In genomic region chr5:66639036-66639435, GRCh38 we compare ENCODE assay signal across 18 cellular contexts.
"Had no signal": no experiment of that assay in that cellular context is flagged by ENCODE, and none has a peak within 500 bp of the region (broad histone marks: within the 10 kb centered on the region; RNA-seq: fewer than 3 reads in every experiment).

No MANE protein-coding gene starts in this region.

- H3K9me3 Mint-ChIP-seq: activated CD4-positive, alpha-beta T cell treated with anti-CD3 and anti-CD28 coated beads, Interleukin-2, amount 10 ng/mL, durations not matched to agents 7 days and 5 days; activated naive CD4-positive, alpha-beta T cell treated with anti-CD3 and anti-CD28 coated beads for 36 hours; activated T-cell treated with anti-CD3 and anti-CD28 coated beads, Interleukin-2, amount 50 U/mL, for 4 hours; endodermal cell had no signal

- H3K4me1 Mint-ChIP-seq: activated CD4-positive, alpha-beta T cell treated with anti-CD3 and anti-CD28 coated beads, Interleukin-2, amount 10 ng/mL, durations not matched to agents 7 days and 5 days had no signal

- H3K27ac Mint-ChIP-seq: activated CD4-positive, alpha-beta T cell treated with anti-CD3 and anti-CD28 coated beads, Interleukin-2, amount 10 ng/mL, durations not matched to agents 7 days and 5 days; activated CD8-positive, alpha-beta T cell treated with anti-CD3 and anti-CD28 coated beads, Interleukin-2, amount 10 ng/mL, durations not matched to agents 7 days and 5 days; activated naive CD4-positive, alpha-beta T cell treated with anti-CD3 and anti-CD28 coated beads for 36 hours; endodermal cell had no signal

- ATAC-seq: activated CD4-positive, CD25-positive, alpha-beta regulatory T cell treated with anti-CD3 and anti-CD28 coated beads, Interleukin-2, amount 50 U/mL, for 24 hours; activated CD8-positive, alpha-beta T cell treated with anti-CD3 and anti-CD28 coated beads, Interleukin-2, amount 10 ng/mL, durations not matched to agents 7 days and 5 days; activated T-cell treated with anti-CD3 and anti-CD28 coated beads, Interleukin-2, amount 50 U/mL, for 4 hours had no signal

- H3K4me3 Mint-ChIP-seq: activated CD4-positive, alpha-beta T cell treated with anti-CD3 and anti-CD28 coated beads, Interleukin-2, amount 10 ng/mL, durations not matched to agents 7 days and 5 days; activated CD8-positive, alpha-beta T cell treated with anti-CD3 and anti-CD28 coated beads, Interleukin-2, amount 10 ng/mL, durations not matched to agents 7 days and 5 days; activated naive CD4-positive, alpha-beta T cell treated with anti-CD3 and anti-CD28 coated beads for 36 hours; activated T-cell treated with anti-CD3 and anti-CD28 coated beads, Interleukin-2, amount 50 U/mL, for 4 hours; endodermal cell had no signal

- DNase-seq: activated CD4-positive, alpha-beta T cell treated with anti-CD3 and anti-CD28 coated beads, Interleukin-2, amount 10 ng/mL, durations not matched to agents 7 days and 5 days; activated CD8-positive, alpha-beta T cell treated with anti-CD3 and anti-CD28 coated beads, Interleukin-2, amount 10 ng/mL, durations not matched to agents 7 days and 5 days; activated naive CD4-positive, alpha-beta T cell treated with anti-CD3 and anti-CD28 coated beads for 36 hours; activated T-cell treated with anti-CD3 and anti-CD28 coated beads, Interleukin-2, amount 50 U/mL, for 4 hours; brain microvascular endothelial cell; central memory CD4-positive, alpha-beta T cell; dorsolateral prefrontal cortex; endodermal cell; erythroblast; hypothalamus; islet precursor cell; occipital lobe; retina; stimulated activated CD8-positive, alpha-beta memory T cell treated with anti-CD3 and anti-CD28 coated beads, Interleukin-4, amount 100 ng/mL, for 48 hours; stimulated activated naive CD4-positive, alpha-beta T cell treated with Interleukin-2 at 50 U/mL for 16 hours; T1000; tibial artery had no signal
